In the genomic region with DNA sequence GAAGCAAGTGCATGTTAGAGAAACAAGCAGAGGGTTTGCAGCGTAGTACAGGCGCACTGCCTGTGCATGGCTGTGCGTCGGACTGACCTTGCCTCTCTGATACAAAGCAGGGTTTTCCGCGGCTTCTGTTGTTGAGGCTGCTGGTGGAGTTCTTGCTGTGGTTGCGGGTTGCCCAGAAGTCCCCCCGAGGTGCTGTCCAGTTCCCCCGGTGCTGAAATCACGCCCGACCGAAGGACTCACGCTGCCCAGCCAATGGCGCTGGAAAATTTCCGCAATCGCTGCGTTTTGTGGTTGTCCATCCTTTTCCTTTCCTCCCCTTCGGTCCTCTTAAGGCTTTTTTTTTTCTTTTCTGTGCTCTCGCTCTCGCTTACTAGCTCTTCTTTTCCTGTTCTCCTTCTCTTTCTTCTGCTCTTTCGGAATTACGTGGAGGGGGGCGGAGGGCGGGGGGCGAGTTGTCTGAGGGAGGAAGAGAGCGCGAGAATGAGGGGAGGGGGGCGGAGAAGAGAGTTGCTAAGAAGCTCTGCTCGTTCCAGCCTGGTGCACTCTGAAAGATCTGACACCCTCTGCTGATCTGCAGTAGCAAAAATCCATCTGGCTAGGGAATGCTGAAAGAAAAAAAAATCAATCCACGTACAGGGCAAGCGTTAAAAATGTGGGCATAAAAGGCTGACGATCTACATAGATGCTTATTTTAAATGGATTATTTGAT, we compare ENCODE assay signal across 1 cellular context.
TF ChIP-seq lines count a peak whose summit lies in the region.

A gene with protein sequence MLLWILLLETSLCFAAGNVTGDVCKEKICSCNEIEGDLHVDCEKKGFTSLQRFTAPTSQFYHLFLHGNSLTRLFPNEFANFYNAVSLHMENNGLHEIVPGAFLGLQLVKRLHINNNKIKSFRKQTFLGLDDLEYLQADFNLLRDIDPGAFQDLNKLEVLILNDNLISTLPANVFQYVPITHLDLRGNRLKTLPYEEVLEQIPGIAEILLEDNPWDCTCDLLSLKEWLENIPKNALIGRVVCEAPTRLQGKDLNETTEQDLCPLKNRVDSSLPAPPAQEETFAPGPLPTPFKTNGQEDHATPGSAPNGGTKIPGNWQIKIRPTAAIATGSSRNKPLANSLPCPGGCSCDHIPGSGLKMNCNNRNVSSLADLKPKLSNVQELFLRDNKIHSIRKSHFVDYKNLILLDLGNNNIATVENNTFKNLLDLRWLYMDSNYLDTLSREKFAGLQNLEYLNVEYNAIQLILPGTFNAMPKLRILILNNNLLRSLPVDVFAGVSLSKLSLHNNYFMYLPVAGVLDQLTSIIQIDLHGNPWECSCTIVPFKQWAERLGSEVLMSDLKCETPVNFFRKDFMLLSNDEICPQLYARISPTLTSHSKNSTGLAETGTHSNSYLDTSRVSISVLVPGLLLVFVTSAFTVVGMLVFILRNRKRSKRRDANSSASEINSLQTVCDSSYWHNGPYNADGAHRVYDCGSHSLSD (minus strand): TSS at position 558 of the 709 bp plus-strand sequence. CDS start 967 bp downstream, outside the sequence.

TF ChIP-seq in HEK293, 187 proteins besides CTCF, POLR2A, EP300 and RAD21:
- TF ChIP-seq, protein P1, sequence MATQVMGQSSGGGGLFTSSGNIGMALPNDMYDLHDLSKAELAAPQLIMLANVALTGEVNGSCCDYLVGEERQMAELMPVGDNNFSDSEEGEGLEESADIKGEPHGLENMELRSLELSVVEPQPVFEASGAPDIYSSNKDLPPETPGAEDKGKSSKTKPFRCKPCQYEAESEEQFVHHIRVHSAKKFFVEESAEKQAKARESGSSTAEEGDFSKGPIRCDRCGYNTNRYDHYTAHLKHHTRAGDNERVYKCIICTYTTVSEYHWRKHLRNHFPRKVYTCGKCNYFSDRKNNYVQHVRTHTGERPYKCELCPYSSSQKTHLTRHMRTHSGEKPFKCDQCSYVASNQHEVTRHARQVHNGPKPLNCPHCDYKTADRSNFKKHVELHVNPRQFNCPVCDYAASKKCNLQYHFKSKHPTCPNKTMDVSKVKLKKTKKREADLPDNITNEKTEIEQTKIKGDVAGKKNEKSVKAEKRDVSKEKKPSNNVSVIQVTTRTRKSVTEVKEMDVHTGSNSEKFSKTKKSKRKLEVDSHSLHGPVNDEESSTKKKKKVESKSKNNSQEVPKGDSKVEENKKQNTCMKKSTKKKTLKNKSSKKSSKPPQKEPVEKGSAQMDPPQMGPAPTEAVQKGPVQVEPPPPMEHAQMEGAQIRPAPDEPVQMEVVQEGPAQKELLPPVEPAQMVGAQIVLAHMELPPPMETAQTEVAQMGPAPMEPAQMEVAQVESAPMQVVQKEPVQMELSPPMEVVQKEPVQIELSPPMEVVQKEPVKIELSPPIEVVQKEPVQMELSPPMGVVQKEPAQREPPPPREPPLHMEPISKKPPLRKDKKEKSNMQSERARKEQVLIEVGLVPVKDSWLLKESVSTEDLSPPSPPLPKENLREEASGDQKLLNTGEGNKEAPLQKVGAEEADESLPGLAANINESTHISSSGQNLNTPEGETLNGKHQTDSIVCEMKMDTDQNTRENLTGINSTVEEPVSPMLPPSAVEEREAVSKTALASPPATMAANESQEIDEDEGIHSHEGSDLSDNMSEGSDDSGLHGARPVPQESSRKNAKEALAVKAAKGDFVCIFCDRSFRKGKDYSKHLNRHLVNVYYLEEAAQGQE (tag by site-specific recombination; IDR thresholded peaks at IDR 0.05), result peak; percentile 90
- TF ChIP-seq ZBTB17 (tag by site-specific recombination; IDR thresholded peaks at IDR 0.05), result no peak
